Comparison of ENCODE assay signal across 2 cellular contexts in the genomic region with DNA sequence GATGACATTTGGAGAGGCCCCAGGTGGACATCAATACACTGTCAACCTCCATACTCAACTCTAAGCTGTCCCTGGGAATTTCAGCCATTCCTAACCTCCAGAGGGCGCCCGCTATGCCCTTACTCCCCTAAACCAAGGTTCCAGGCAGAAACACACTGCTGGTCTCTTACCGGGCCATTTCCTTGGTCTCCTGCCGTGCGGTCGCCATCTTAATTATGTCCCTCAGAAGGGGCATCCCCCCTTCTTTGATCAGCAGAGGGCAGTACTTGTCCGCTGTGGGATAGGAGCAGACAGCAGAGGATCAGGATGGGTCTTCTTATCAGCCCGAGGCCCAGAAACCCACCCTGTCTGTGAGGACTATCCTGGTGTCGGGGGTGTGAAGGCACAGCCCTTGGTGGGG.
A peak's percentile ranks its signal among the peaks of the same experiment; 100 is the strongest.
TF ChIP-seq lines count a peak whose summit lies in the region.

No MANE protein-coding gene starts in this region.

TF ChIP-seq in HEK293, 187 proteins besides CTCF, POLR2A, EP300 and RAD21 (continues in another document):
- TF ChIP-seq YY1 (tag by site-specific recombination; IDR thresholded peaks at IDR 0.05), result peak; percentile 89
- TF ChIP-seq GLIS1 (tag by site-specific recombination; IDR thresholded peaks at IDR 0.05), result peak; percentile 90
- 0 out of 2 replicates have a peak, but pooled peaks have one; percentile 57 for TF ChIP-seq ZBTB8A (tag by site-specific recombination; IDR thresholded peaks at IDR 0.05)
- TF ChIP-seq ZBTB20 (tag by site-specific recombination; IDR thresholded peaks at IDR 0.05), result no peak
- TF ChIP-seq ZNF660 (tag by site-specific recombination; IDR thresholded peaks at IDR 0.05), result peak; percentile 93
- no peak for TF ChIP-seq ZNF202 (tag by site-specific recombination; IDR thresholded peaks at IDR 0.05; ENCODE audit: borderline replicate concordance)
- TF ChIP-seq YY2 (tag by site-specific recombination; IDR thresholded peaks at IDR 0.05), result peak; percentile 75
- TF ChIP-seq ZSCAN30 (tag by site-specific recombination; IDR thresholded peaks at IDR 0.05), result peak; percentile 100
- TF ChIP-seq GLIS2 (tag by site-specific recombination; IDR thresholded peaks at IDR 0.05), result peak; percentile 73
- peak; percentile 79; the same call in 1 of the 2 replicates for TF ChIP-seq IKZF3 (tag by site-specific recombination; IDR thresholded peaks at IDR 0.05)
- no peak for TF ChIP-seq ZNF132 (tag by site-specific recombination; IDR thresholded peaks at IDR 0.05; ENCODE audit: borderline replicate concordance)
- peak; percentile 59; the same call in 1 of the 2 replicates for TF ChIP-seq SP7 (tag by site-specific recombination; IDR thresholded peaks at IDR 0.05)
- TF ChIP-seq ZNF501 (tag by site-specific recombination; IDR thresholded peaks at IDR 0.05), result 0 out of 2 replicates have a peak, but pooled peaks have one; percentile 42
- TF ChIP-seq ZNF654 (tag by site-specific recombination; IDR thresholded peaks at IDR 0.05; ENCODE audit: low read depth), result peak; percentile 93
- 0 out of 2 replicates have a peak, but pooled peaks have one; percentile 13 for TF ChIP-seq ZNF335 (tag by site-specific recombination; conservative IDR thresholded peaks at IDR 0.05)
- no peak for TF ChIP-seq ZBTB21 (tag by site-specific recombination; IDR thresholded peaks at IDR 0.05)
- no peak for TF ChIP-seq MEIS1 (CRISPR knock-in tag; IDR thresholded peaks at IDR 0.05; ENCODE audit: borderline replicate concordance)
- 0 out of 2 replicates have a peak, but pooled peaks have one; percentile 33 for TF ChIP-seq ZNF629 (tag by site-specific recombination; IDR thresholded peaks at IDR 0.05)
- TF ChIP-seq ZNF561 (tag by site-specific recombination; IDR thresholded peaks at IDR 0.05; ENCODE audit: borderline replicate concordance), result peak; percentile 76; the same call in 1 of the 2 replicates
- no peak for TF ChIP-seq ZNF37A (tag by site-specific recombination; IDR thresholded peaks at IDR 0.05)
- peak; percentile 67 for TF ChIP-seq ZEB2 (tag by site-specific recombination; IDR thresholded peaks at IDR 0.05)
- TF ChIP-seq ZBTB48 (tag by site-specific recombination; IDR thresholded peaks at IDR 0.05), result peak; percentile 87
- TF ChIP-seq, protein P1, sequence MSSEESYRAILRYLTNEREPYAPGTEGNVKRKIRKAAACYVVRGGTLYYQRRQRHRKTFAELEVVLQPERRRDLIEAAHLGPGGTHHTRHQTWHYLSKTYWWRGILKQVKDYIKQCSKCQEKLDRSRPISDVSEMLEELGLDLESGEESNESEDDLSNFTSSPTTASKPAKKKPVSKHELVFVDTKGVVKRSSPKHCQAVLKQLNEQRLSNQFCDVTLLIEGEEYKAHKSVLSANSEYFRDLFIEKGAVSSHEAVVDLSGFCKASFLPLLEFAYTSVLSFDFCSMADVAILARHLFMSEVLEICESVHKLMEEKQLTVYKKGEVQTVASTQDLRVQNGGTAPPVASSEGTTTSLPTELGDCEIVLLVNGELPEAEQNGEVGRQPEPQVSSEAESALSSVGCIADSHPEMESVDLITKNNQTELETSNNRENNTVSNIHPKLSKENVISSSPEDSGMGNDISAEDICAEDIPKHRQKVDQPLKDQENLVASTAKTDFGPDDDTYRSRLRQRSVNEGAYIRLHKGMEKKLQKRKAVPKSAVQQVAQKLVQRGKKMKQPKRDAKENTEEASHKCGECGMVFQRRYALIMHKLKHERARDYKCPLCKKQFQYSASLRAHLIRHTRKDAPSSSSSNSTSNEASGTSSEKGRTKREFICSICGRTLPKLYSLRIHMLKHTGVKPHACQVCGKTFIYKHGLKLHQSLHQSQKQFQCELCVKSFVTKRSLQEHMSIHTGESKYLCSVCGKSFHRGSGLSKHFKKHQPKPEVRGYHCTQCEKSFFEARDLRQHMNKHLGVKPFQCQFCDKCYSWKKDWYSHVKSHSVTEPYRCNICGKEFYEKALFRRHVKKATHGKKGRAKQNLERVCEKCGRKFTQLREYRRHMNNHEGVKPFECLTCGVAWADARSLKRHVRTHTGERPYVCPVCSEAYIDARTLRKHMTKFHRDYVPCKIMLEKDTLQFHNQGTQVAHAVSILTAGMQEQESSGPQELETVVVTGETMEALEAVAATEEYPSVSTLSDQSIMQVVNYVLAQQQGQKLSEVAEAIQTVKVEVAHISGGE (tag by site-specific recombination; conservative IDR thresholded peaks at IDR 0.05; ENCODE audit: low read depth), result peak; percentile 37; the same call in 1 of the 2 replicates
- TF ChIP-seq ZNF341 (tag by site-specific recombination; IDR thresholded peaks at IDR 0.05; ENCODE audit: low read depth), result peak; percentile 42; the same call in 1 of the 2 replicates
- no peak for TF ChIP-seq ZNF510 (tag by site-specific recombination; IDR thresholded peaks at IDR 0.05; ENCODE audit: insufficient replicate concordance)
- 0 out of 2 replicates have a peak, but pooled peaks have one; percentile 26 for TF ChIP-seq MZF1 (tag by site-specific recombination; IDR thresholded peaks at IDR 0.05; ENCODE audit: borderline replicate concordance)
- 0 out of 2 replicates have a peak, but pooled peaks have one; percentile 47 for TF ChIP-seq ZFP69B (tag by site-specific recombination; IDR thresholded peaks at IDR 0.05)
- 0 out of 2 replicates have a peak, but pooled peaks have one; percentile 33 for TF ChIP-seq KLF10 (tag by site-specific recombination; IDR thresholded peaks at IDR 0.05)
- no peak for TF ChIP-seq BCL11A (tag by site-specific recombination; IDR thresholded peaks at IDR 0.05; ENCODE audit: low read depth)
- TF ChIP-seq, protein P2, sequence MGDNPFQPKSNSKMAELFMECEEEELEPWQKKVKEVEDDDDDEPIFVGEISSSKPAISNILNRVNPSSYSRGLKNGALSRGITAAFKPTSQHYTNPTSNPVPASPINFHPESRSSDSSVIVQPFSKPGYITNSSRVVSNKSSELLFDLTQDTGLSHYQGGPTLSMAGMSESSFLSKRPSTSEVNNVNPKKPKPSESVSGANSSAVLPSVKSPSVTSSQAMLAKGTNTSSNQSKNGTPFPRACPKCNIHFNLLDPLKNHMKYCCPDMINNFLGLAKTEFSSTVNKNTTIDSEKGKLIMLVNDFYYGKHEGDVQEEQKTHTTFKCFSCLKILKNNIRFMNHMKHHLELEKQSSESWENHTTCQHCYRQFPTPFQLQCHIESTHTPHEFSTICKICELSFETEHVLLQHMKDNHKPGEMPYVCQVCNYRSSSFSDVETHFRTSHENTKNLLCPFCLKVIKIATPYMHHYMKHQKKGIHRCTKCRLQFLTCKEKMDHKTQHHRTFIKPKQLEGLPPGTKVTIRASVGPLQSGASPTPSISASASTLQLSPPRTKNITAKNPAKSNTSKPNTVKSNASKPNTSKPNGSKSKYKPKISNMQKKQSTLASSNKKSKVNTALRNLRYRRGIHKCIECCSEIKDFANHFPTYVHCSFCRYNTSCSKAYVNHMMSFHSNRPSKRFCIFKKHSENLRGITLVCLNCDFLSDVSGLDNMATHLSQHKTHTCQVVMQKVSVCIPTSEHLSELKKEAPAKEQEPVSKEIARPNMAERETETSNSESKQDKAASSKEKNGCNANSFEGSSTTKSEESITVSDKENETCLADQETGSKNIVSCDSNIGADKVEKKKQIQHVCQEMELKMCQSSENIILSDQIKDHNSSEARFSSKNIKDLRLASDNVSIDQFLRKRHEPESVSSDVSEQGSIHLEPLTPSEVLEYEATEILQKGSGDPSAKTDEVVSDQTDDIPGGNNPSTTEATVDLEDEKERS (tag by site-specific recombination; IDR thresholded peaks at IDR 0.05), result no peak

TF ChIP-seq in K562, 482 proteins besides CTCF, POLR2A, EP300 and RAD21 (continues in another document):
- TF ChIP-seq, protein P3, sequence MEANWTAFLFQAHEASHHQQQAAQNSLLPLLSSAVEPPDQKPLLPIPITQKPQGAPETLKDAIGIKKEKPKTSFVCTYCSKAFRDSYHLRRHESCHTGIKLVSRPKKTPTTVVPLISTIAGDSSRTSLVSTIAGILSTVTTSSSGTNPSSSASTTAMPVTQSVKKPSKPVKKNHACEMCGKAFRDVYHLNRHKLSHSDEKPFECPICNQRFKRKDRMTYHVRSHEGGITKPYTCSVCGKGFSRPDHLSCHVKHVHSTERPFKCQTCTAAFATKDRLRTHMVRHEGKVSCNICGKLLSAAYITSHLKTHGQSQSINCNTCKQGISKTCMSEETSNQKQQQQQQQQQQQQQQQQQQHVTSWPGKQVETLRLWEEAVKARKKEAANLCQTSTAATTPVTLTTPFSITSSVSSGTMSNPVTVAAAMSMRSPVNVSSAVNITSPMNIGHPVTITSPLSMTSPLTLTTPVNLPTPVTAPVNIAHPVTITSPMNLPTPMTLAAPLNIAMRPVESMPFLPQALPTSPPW (CRISPR knock-in tag; IDR thresholded peaks at IDR 0.05), result peak; percentile 55
- TF ChIP-seq FOSL1 (tag; conservative IDR thresholded peaks at IDR 0.05) (no peak), ZKSCAN1 (IDR thresholded peaks at IDR 0.05; ENCODE audit: low read depth, low read length) (0 out of 2 replicates have a peak, but pooled peaks have one; percentile 27), GABPA (tag; conservative IDR thresholded peaks at IDR 0.05; ENCODE audit: low read depth) (no peak), ZNF699 (CRISPR knock-in tag; IDR thresholded peaks at IDR 0.05; ENCODE audit: insufficient replicate concordance) (no peak), CAMTA2 (CRISPR knock-in tag; conservative IDR thresholded peaks at IDR 0.05) (no peak), ZFP30 (CRISPR knock-in tag; IDR thresholded peaks at IDR 0.05; ENCODE audit: borderline replicate concordance) (no peak), E2F3 (CRISPR knock-in tag; IDR thresholded peaks at IDR 0.05) (no peak), FOXK1 (CRISPR knock-in tag; IDR thresholded peaks at IDR 0.05; ENCODE audit: borderline replicate concordance) (no peak), ZSCAN32 (CRISPR knock-in tag; IDR thresholded peaks at IDR 0.05) (no peak), MEF2D (tag; conservative IDR thresholded peaks at IDR 0.05; ENCODE audit: low read depth) (0 out of 2 replicates have a peak, but pooled peaks have one; percentile 25)
- TF ChIP-seq, protein P4, sequence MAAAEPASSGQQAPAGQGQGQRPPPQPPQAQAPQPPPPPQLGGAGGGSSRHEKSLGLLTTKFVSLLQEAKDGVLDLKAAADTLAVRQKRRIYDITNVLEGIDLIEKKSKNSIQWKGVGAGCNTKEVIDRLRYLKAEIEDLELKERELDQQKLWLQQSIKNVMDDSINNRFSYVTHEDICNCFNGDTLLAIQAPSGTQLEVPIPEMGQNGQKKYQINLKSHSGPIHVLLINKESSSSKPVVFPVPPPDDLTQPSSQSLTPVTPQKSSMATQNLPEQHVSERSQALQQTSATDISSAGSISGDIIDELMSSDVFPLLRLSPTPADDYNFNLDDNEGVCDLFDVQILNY (CRISPR knock-in tag; IDR thresholded peaks at IDR 0.05), result no peak
- TF ChIP-seq, protein P5, sequence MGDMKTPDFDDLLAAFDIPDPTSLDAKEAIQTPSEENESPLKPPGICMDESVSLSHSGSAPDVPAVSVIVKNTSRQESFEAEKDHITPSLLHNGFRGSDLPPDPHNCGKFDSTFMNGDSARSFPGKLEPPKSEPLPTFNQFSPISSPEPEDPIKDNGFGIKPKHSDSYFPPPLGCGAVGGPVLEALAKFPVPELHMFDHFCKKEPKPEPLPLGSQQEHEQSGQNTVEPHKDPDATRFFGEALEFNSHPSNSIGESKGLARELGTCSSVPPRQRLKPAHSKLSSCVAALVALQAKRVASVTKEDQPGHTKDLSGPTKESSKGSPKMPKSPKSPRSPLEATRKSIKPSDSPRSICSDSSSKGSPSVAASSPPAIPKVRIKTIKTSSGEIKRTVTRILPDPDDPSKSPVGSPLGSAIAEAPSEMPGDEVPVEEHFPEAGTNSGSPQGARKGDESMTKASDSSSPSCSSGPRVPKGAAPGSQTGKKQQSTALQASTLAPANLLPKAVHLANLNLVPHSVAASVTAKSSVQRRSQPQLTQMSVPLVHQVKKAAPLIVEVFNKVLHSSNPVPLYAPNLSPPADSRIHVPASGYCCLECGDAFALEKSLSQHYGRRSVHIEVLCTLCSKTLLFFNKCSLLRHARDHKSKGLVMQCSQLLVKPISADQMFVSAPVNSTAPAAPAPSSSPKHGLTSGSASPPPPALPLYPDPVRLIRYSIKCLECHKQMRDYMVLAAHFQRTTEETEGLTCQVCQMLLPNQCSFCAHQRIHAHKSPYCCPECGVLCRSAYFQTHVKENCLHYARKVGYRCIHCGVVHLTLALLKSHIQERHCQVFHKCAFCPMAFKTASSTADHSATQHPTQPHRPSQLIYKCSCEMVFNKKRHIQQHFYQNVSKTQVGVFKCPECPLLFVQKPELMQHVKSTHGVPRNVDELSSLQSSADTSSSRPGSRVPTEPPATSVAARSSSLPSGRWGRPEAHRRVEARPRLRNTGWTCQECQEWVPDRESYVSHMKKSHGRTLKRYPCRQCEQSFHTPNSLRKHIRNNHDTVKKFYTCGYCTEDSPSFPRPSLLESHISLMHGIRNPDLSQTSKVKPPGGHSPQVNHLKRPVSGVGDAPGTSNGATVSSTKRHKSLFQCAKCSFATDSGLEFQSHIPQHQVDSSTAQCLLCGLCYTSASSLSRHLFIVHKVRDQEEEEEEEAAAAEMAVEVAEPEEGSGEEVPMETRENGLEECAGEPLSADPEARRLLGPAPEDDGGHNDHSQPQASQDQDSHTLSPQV (IDR thresholded peaks at IDR 0.05), result peak; percentile 83
- TF ChIP-seq, protein P6, sequence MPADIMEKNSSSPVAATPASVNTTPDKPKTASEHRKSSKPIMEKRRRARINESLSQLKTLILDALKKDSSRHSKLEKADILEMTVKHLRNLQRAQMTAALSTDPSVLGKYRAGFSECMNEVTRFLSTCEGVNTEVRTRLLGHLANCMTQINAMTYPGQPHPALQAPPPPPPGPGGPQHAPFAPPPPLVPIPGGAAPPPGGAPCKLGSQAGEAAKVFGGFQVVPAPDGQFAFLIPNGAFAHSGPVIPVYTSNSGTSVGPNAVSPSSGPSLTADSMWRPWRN (IDR thresholded peaks at IDR 0.05; ENCODE audit: low read depth), result no peak
- TF ChIP-seq, protein P7, sequence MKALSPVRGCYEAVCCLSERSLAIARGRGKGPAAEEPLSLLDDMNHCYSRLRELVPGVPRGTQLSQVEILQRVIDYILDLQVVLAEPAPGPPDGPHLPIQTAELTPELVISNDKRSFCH (CRISPR knock-in tag; IDR thresholded peaks at IDR 0.05), result no peak
- TF ChIP-seq, protein P7 (tag; IDR thresholded peaks at IDR 0.05), result peak; percentile 44; the same call in 1 of the 2 replicates
